5 cellular contexts compared by ENCODE assay signal in the genomic region with DNA sequence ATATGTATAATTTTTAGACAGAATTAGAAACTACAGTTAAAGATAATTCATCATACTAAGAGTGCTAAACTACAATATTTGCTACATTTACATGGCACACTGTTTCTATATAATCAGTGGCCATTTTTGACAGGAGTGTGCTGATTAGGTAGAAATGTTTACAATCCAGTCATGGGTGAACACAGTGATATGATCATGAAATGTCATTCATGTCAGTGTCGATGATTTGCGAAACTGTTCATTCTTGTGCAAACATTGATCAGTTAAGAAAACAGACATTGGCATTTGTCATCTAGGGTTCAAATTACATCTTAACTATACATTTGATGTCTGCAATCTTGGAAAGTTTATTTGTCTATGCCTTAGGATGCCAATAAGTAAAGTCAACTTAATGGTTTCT.
"Had no signal": no experiment of that assay in that cellular context is flagged by ENCODE, and none has a peak within 500 bp of the region (broad histone marks: within the 10 kb centered on the region; RNA-seq: fewer than 3 reads in every experiment).

No MANE protein-coding gene starts in this region.

- H3K9me3 Mint-ChIP-seq: H9, IgD-negative memory B cell had no signal

- H3K4me3 Mint-ChIP-seq: GM23338, H9, IgD-negative memory B cell had no signal

- H3K4me3 ChIP-seq: GM23338 had no signal

- H3K4me1 Mint-ChIP-seq: GM23338, H9, IgD-negative memory B cell had no signal

- ATAC-seq: GM23338, HepG2 had no signal

- H3K36me3 Mint-ChIP-seq: IgD-negative memory B cell had no signal

- DNase-seq: H9, HCEC 1CT had no signal

- H3K4me2 ChIP-seq: GM23338 had no signal

- H3K27ac Mint-ChIP-seq: GM23338, H9 had no signal

- H3K27me3 Mint-ChIP-seq: IgD-negative memory B cell had no signal

- H2AFZ ChIP-seq: GM23338 had no signal
